In the genomic region with DNA sequence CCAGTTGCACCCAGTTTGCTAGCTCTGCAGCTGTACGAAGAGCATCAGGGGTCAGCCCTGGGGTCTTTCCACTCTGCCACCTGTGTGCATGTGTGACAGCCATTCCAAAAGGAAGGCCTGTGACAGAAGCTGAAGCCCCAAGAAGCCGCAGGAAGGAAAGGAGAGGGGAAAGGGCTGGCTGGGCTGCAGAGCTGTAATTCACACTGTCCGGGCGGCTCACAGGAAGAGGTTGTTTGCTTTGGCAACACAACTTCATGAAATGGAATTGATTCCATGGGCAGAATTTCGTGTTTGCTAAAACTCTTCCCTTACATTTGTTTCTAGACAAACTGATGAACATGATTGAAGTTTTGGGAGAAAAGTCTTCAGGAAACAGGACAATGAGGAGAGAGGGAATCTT, we compare ENCODE assay signal across 13 cellular contexts. TPM values are rescaled to one million over a fixed set of nuclear protein-coding genes. Genes with fewer than 3 reads are reported as not detected.
DNase-seq lines count a peak whose midpoint lies in the region; ATAC-seq and TF ChIP-seq lines count a peak whose summit lies in the region.
"Had no signal": no experiment of that assay in that cellular context is flagged by ENCODE, and none has a peak within 500 bp of the region (broad histone marks: within the 10 kb centered on the region; RNA-seq: fewer than 3 reads in every experiment).

No MANE protein-coding gene starts in this region.

- H3K36me3 ChIP-seq in esophagus (ENCODE audit: control insufficient read depth in 2 of 2, insufficient read depth in 2 of 2, low read length in 1 of 2), result peaks cover 0 to 10% of the 10 kb centered on the region in 2 donors

- H3K36me3 Mint-ChIP-seq in nephron progenitor cell (ENCODE audit: low read depth), result peaks cover 19% of the 10 kb centered on the region
- peaks cover 2% of the 10 kb centered on the region for H3K36me3 Mint-ChIP-seq in progenitor cell of endocrine pancreas (ENCODE audit: insufficient read depth)
- H3K36me3 Mint-ChIP-seq: naive B cell had no signal

- CTCF ChIA-PET in RWPE1 (lab: Yijun Ruan, JAX), result no interaction called here

- H3K4me1 Mint-ChIP-seq in nephron progenitor cell (peaks cover 48% of the 10 kb centered on the region), progenitor cell of endocrine pancreas (ENCODE audit: low read depth) (no peaks in the 10 kb centered on the region)

- H3K4me3 Mint-ChIP-seq in nephron progenitor cell (peak overlapping the region; percentile 7), progenitor cell of endocrine pancreas (ENCODE audit: low read depth) (no peak overlapping the region)

- DNase-seq in RWPE1 (ENCODE audit: low spot score), result no peak
- DNase-seq in nephron progenitor cell, result no peak
- no peak for DNase-seq in progenitor cell of endocrine pancreas (ENCODE audit: low spot score, unreplicated experiment)
- DNase-seq in stimulated activated CD4-positive, alpha-beta T cell treated with anti-CD3 and anti-CD28 coated beads, Interleukin-12 subunit alpha, Interleukin-12 subunit beta, amount 100 ng/mL, for 4 hours, result no peak
- no peak for DNase-seq in OCI-M2 (lab: John Stamatoyannopoulos, UW; ENCODE audit: unreplicated experiment)
- DNase-seq: naive B cell, T-helper 1 cell had no signal

- 65 to 69% methylated on average over 5 of the region's 5 CpGs for WGBS in esophagus, 2 donors

- no peak for ATAC-seq in HG02763 (IDR thresholded peaks at IDR 0.05; ENCODE audit: unreplicated experiment)

- TF ChIP-seq CTCF in C4-2B (conservative IDR thresholded peaks at IDR 0.05) (no peak), RWPE1 (conservative IDR thresholded peaks at IDR 0.05; ENCODE audit: low read depth) (no peak), nephron progenitor cell (IDR thresholded peaks at IDR 0.05) (no peak), progenitor cell of endocrine pancreas (IDR thresholded peaks at IDR 0.05; ENCODE audit: unreplicated experiment) (no peak)

- peak overlapping the region; percentile 37 for H3K27ac ChIP-seq in C4-2B
- H3K27ac ChIP-seq in RWPE1, result peak overlapping the region; percentile 28; the same call in 1 of the 2 replicates
- peak overlapping the region; percentile 14 to 49 for H3K27ac ChIP-seq in esophagus (ENCODE audit: low read depth in 2 of 2, low read length in 1 of 2)

- no peaks in the 10 kb centered on the region for H3K27me3 ChIP-seq in esophagus (ENCODE audit: control insufficient read depth in 1 of 2, insufficient read depth in 2 of 2, low read length in 2 of 2)
- H3K27me3 ChIP-seq: BE2C had no signal

- peaks cover 12 to 14% of the 10 kb centered on the region in 2 donors for H3K4me1 ChIP-seq in esophagus (ENCODE audit: control insufficient read depth in 2 of 2, insufficient read depth in 2 of 2, low read length in 1 of 2)
- H3K4me1 ChIP-seq: BE2C had no signal

- no peaks in the 10 kb centered on the region for H3K9me3 ChIP-seq in esophagus (ENCODE audit: control insufficient read depth in 2 of 2, insufficient read depth in 1 of 2, low read depth in 1 of 2, low read length in 1 of 2)
- H3K9me3 ChIP-seq: BE2C had no signal

- H3K27me3 Mint-ChIP-seq in nephron progenitor cell (ENCODE audit: low read depth, poor library complexity) (peaks cover 9% of the 10 kb centered on the region), progenitor cell of endocrine pancreas (no peaks in the 10 kb centered on the region)
- H3K27me3 Mint-ChIP-seq: naive B cell had no signal

- no peak overlapping the region for H3K4me3 ChIP-seq in esophagus (ENCODE audit: low read depth in 1 of 2, low read length in 2 of 2)

- H3K9me3 Mint-ChIP-seq in nephron progenitor cell (no peaks in the 10 kb centered on the region), progenitor cell of endocrine pancreas (ENCODE audit: low read depth) (no peaks in the 10 kb centered on the region)
- H3K9me3 Mint-ChIP-seq: naive B cell had no signal

- H3K27ac Mint-ChIP-seq in nephron progenitor cell (peak overlapping the region; percentile 90), progenitor cell of endocrine pancreas (no peak overlapping the region)

- POLR2A ChIA-PET in RWPE1 (lab: Yijun Ruan, JAX; ENCODE audit: low non-redundant PET), result no interaction called here

RNA-seq across cellular contexts. Expression of a gene that starts 14.8 kb away (rescaled TPM):
- polyA plus RNA-seq in esophagus, result 1 to 10 TPM; 3.4 to 6.2 TPM
- total RNA-seq in progenitor cell of endocrine pancreas, result not detected in 2 replicates
- total RNA-seq: epithelial cell of proximal tubule had no signal

RNA-seq across cellular contexts. Expression of a gene that starts 55.1 kb away (rescaled TPM):
- polyA plus RNA-seq in esophagus, result 10 to 100 TPM; 32.6 to 60.8 TPM
- 73.4 and 77.2 TPM in 2 replicates for total RNA-seq in progenitor cell of endocrine pancreas

RNA-seq across cellular contexts. Expression of a gene that starts 59.5 kb away (rescaled TPM):
- not detected for polyA plus RNA-seq in esophagus
- total RNA-seq in progenitor cell of endocrine pancreas, result not detected in 2 replicates
- total RNA-seq: activated CD8-positive, alpha-beta memory T cell treated with anti-CD3 and anti-CD28 coated beads for 36 hours; epithelial cell of proximal tubule had no signal
